Comparison of ENCODE assay signal across 1 cellular context in genomic region chr7:121395494-121395960, GRCh38.
TF ChIP-seq lines count a peak whose summit lies in the region.

No MANE protein-coding gene starts in this region.

TF ChIP-seq in H1, 55 proteins besides CTCF, POLR2A, EP300 and RAD21 (continued from another document):
- TF ChIP-seq SIN3A (conservative IDR thresholded peaks at IDR 0.05 in 1 of 2, IDR thresholded peaks at IDR 0.05 in 1 of 2; ENCODE audit: low read depth in 1 of 2, low read length in 2 of 2), result peak in 1 of 2 experiments; percentile 19; a peak in 1 of 4 replicates
- TF ChIP-seq SP1 (IDR thresholded peaks at IDR 0.05; ENCODE audit: low read depth, low read length), result no peak
